6 cellular contexts compared by ENCODE assay signal in genomic region chr14:24366375-24366663, GRCh38. TPM values are rescaled to one million over a fixed set of nuclear protein-coding genes. Genes with fewer than 3 reads are reported as not detected.
DNase-seq lines count a peak whose midpoint lies in the region; ATAC-seq, FAIRE-seq and TF ChIP-seq lines count a peak whose summit lies in the region.

No MANE protein-coding gene starts in this region.

- TF ChIP-seq CTCF in body of pancreas (IDR thresholded peaks at IDR 0.05): no peak

- no peaks in the 10 kb centered on the region for H4K20me1 ChIP-seq in GM23248 (ENCODE audit: insufficient read depth)

- DNase-seq in GM23248: no peak
- DNase-seq in body of pancreas: no peak
- DNase-seq in H54 (ENCODE audit: insufficient read length, low spot score): no peak

- H3K4me1 ChIP-seq in GM23248 (ENCODE audit: insufficient read depth) (peaks cover 40% of the 10 kb centered on the region), body of pancreas (peaks cover 28% of the 10 kb centered on the region), neuron (ENCODE audit: insufficient read depth, low read length) (peaks cover 13% of the 10 kb centered on the region)

- H3K9ac ChIP-seq in GM23248: peak overlapping the region; percentile 100

- peak overlapping the region; percentile 65 for H2AFZ ChIP-seq in GM23248
- H2AFZ ChIP-seq in neuron (ENCODE audit: low read depth, low read length): peak overlapping the region; percentile 95

- H3K36me3 ChIP-seq in GM23248 (ENCODE audit: low read depth) (0 out of 2 replicates have a peak, but pooled peaks cover 5% of the 10 kb centered on the region), body of pancreas (replicated peaks in 1 of 2; ENCODE audit: insufficient read depth in 1 of 2, low read depth in 2 of 2) (no peaks in the 10 kb centered on the region), neuron (ENCODE audit: insufficient read depth, low read length) (peaks cover 2% of the 10 kb centered on the region)

- in situ Hi-C loops in GM23248 (cut with MboI): no loop called here

- H3K9me3 ChIP-seq in GM23248 (ENCODE audit: low read depth) (no peaks in the 10 kb centered on the region), body of pancreas (no peaks in the 10 kb centered on the region), neuron (ENCODE audit: low read length) (no peaks in the 10 kb centered on the region)

- peak overlapping the region; percentile 95 for H3K4me2 ChIP-seq in GM23248 (ENCODE audit: unreplicated experiment)

- WGBS in GM23248 (ENCODE audit: low coverage in 1 of 2, low lambda C conversion rate in 2 of 2, missing lambda C conversion rate in 2 of 2), 2 experiments: 0 to 1% methylated on average over 5 to 12 of the region's 12 CpGs
- WGBS in body of pancreas, 2 donors: 2 to 8% methylated on average over 12 of the region's 12 CpGs

- intact Hi-C loops in body of pancreas (cut with DNase I): no loop called here

- H3K79me2 ChIP-seq in GM23248 (ENCODE audit: insufficient read depth): peaks cover 26% of the 10 kb centered on the region

- no peaks in the 10 kb centered on the region for H3K9me2 ChIP-seq in GM23248 (ENCODE audit: insufficient read depth)

- TF ChIP-seq POLR2A in body of pancreas (IDR thresholded peaks at IDR 0.05): no peak
- TF ChIP-seq POLR2A in H54 (IDR thresholded peaks at IDR 0.05; ENCODE audit: low read depth, low read length): no peak

- H3F3A ChIP-seq in GM23248 (ENCODE audit: insufficient read depth): peaks cover 17% of the 10 kb centered on the region

- FAIRE-seq in H54 (lab: Jason Lieb, UNC): no peak

- peak overlapping the region; percentile 98 for H3K4me3 ChIP-seq in GM23248
- H3K4me3 ChIP-seq in body of pancreas: peak overlapping the region in 1 of 2 donors; percentile 39
- H3K4me3 ChIP-seq in neuron (ENCODE audit: low read length): peak overlapping the region; percentile 83

- ATAC-seq in body of pancreas (no peak), GM19452 (IDR thresholded peaks at IDR 0.05; ENCODE audit: unreplicated experiment) (no peak), HG03280 (IDR thresholded peaks at IDR 0.05; ENCODE audit: unreplicated experiment) (no peak)

- H3K27ac ChIP-seq in GM23248 (peak overlapping the region; percentile 99), body of pancreas (peak overlapping the region; percentile 74 to 91 (median 88))

- no peaks in the 10 kb centered on the region for H3K27me3 ChIP-seq in GM23248 (replicated peaks; ENCODE audit: insufficient read depth)
- H3K27me3 ChIP-seq in body of pancreas: no peaks in the 10 kb centered on the region
- peaks cover 6% of the 10 kb centered on the region for H3K27me3 ChIP-seq in neuron (ENCODE audit: insufficient read depth, low read length)

RNA-seq across cellular contexts. Expression of gene NFATC4, which starts 1.7 kb away (rescaled TPM):
- 96.9 and 113 TPM in 2 replicates for total RNA-seq in GM23248 (2014; rRNA removed; shearing (Covaris generic))
- 75.6 and 84.8 TPM in 2 replicates for polyA plus RNA-seq in GM23248 (2016; fragmentation: Nextera tagmentation; extraction: Ambion mirVana)
- total RNA-seq in body of pancreas: 10 to 100 TPM; 11.9 to 19.8 TPM

RNA-seq across cellular contexts. Expression of gene RIPK3, which starts 26.5 kb away (rescaled TPM):
- 2.2 and 5.3 TPM in 2 replicates for total RNA-seq in GM23248 (2014; rRNA removed; shearing (Covaris generic))
- 5.1 and 5.3 TPM in 2 replicates for polyA plus RNA-seq in GM23248 (2016; fragmentation: Nextera tagmentation; extraction: Ambion mirVana)
- 1 to 10 TPM; 6.0 to 9.9 TPM for total RNA-seq in body of pancreas

RNA-seq across cellular contexts. Expression of gene ADCY4, which starts 31.4 kb away (rescaled TPM):
- 0.22 and 0.38 TPM in 2 replicates for total RNA-seq in GM23248 (2014; rRNA removed; shearing (Covaris generic))
- polyA plus RNA-seq in GM23248 (2016; fragmentation: Nextera tagmentation; extraction: Ambion mirVana): 0.20 and 0.38 TPM in 2 replicates
- total RNA-seq in body of pancreas: 10 to 100 TPM; 10.6 to 14.8 TPM

RNA-seq across cellular contexts. Expression of gene NYNRIN, which starts 32.5 kb away (rescaled TPM):
- total RNA-seq in GM23248 (2014; rRNA removed; shearing (Covaris generic)): 3.7 and 4.4 TPM in 2 replicates
- polyA plus RNA-seq in GM23248 (2016; fragmentation: Nextera tagmentation; extraction: Ambion mirVana): 2.2 and 2.5 TPM in 2 replicates
- total RNA-seq in body of pancreas: 1 to 10 TPM; 7.3 to 7.5 TPM

RNA-seq across cellular contexts. Expression of gene LTB4R, which starts 55.0 kb away (rescaled TPM):
- total RNA-seq in GM23248 (2014; rRNA removed; shearing (Covaris generic)): 1.4 and 2.4 TPM in 2 replicates
- polyA plus RNA-seq in GM23248 (2016; fragmentation: Nextera tagmentation; extraction: Ambion mirVana): 0.41 and 1.1 TPM in 2 replicates
- total RNA-seq in body of pancreas: 1 to 10 TPM; 3.6 to 9.1 TPM
